ENCODE assay signal across 9 cellular contexts in the genomic region with DNA sequence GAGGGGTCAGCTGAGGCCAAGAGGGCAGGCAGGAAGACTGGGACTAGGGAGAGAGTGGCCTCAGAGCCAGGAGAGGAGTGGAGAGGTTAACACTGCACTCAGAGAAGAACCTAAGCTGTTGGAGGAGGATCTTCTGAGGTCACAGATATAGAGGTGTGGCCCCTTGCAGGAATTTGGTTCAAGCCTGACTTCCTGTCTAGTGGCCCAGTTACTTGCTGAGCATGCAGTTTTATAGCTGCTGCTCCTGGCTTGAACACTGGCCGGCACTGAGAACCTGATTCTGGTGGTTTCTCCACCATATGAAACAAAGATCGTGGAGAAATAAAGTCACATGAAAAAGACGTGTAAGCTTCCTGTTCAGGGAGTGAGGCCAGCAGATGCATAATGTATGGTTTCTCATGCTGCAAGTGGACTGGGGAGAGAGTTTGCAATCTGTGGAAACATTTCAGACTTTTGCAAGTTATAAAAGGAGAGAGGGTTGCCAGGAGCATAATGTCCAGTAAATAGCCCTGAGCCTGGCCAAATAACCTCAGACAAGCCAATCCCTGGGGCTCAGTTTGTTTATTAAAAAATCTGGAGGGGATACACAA.
DNase-seq lines count a peak whose midpoint lies in the region; ATAC-seq, FAIRE-seq and TF ChIP-seq lines count a peak whose summit lies in the region.
"Had no signal": no experiment of that assay in that cellular context is flagged by ENCODE, and none has a peak within 500 bp of the region (broad histone marks: within the 10 kb centered on the region; RNA-seq: fewer than 3 reads in every experiment).

No MANE protein-coding gene starts in this region.

- FAIRE-seq in small intestine (lab: Jason Lieb, UNC): no peak
- FAIRE-seq: endothelial cell of umbilical vein had no signal

- H3K4me3 ChIP-seq in NB4 (ENCODE audit: low read depth, low read length): no peak overlapping the region
- H3K4me3 ChIP-seq in fibroblast of mammary gland (ENCODE audit: control insufficient read depth, low read depth, low read length): no peak overlapping the region
- no peak overlapping the region for H3K4me3 ChIP-seq in small intestine (ENCODE audit: low read depth in 1 of 2, low read length in 2 of 2)

- DNase-seq in GDM1 (lab: John Stamatoyannopoulos, UW) (peak; percentile 27), NB4 (ENCODE audit: low read depth) (peak; percentile 31), fibroblast of mammary gland (ENCODE audit: low read depth) (peak; percentile 57), small intestine (peak; percentile 56)
- DNase-seq in activated CD4-positive, CD25-positive, alpha-beta regulatory T cell treated with anti-CD3 and anti-CD28 coated beads, Interleukin-2, amount 50 U/mL, for 72 hours: no peak
- no peak for DNase-seq in activated CD8-positive, alpha-beta memory T cell treated with anti-CD3 and anti-CD28 coated beads for 24 hours

- no peaks in the 10 kb centered on the region for H3K36me3 ChIP-seq in small intestine (ENCODE audit: control insufficient read depth in 2 of 2, insufficient read depth in 2 of 2, low read length in 2 of 2)

- no peak for TF ChIP-seq CTCF in NB4 (IDR thresholded peaks at IDR 0.05; ENCODE audit: low read depth, low read length)
- TF ChIP-seq CTCF in fibroblast of mammary gland (conservative IDR thresholded peaks at IDR 0.05; ENCODE audit: control insufficient read depth, insufficient read depth, low read depth, low read length): no peak

- H3K27me3 ChIP-seq in small intestine (ENCODE audit: control insufficient read depth in 2 of 2, insufficient read depth in 2 of 2, low read length in 2 of 2): no peaks in the 10 kb centered on the region

- H3K9me3 ChIP-seq in small intestine (ENCODE audit: control insufficient read depth, low read depth): no peaks in the 10 kb centered on the region

- ATAC-seq in GM21447 (IDR thresholded peaks at IDR 0.05; ENCODE audit: unreplicated experiment) (peak; percentile 74), GM18861 (IDR thresholded peaks at IDR 0.05; ENCODE audit: unreplicated experiment) (no peak)

- TF ChIP-seq POLR2A in NB4 (IDR thresholded peaks at IDR 0.05; ENCODE audit: extremely low read depth, insufficient read length): no peak

- WGBS in small intestine, 3 donors: 20 to 34% (median 30%) methylated on average over 3 of the region's 3 CpGs

- peak overlapping the region in 1 of 2 donors; percentile 49 for H3K27ac ChIP-seq in small intestine (ENCODE audit: low read depth in 1 of 2, low read length in 1 of 2)

- peaks cover 2 to 14% of the 10 kb centered on the region in 2 donors for H3K4me1 ChIP-seq in small intestine (ENCODE audit: control insufficient read depth in 2 of 2, insufficient read depth in 1 of 2, low read depth in 1 of 2, low read length in 1 of 2)

Comparison
In these comparisons a context has a peak if more than half of its experiments do, and no peak if none do; other contexts are left out.
1. DNase-seq: peak in GDM1 (single experiment), NB4 (single experiment), fibroblast of mammary gland (single experiment) and small intestine (single experiment); none in activated CD4-positive, CD25-positive, alpha-beta regulatory T cell treated with anti-CD3 and anti-CD28 coated beads, Interleukin-2, amount 50 U/mL, for 72 hours (single experiment) and activated CD8-positive, alpha-beta memory T cell treated with anti-CD3 and anti-CD28 coated beads for 24 hours (single experiment).